9 cellular contexts compared by ENCODE assay signal in the genomic region with DNA sequence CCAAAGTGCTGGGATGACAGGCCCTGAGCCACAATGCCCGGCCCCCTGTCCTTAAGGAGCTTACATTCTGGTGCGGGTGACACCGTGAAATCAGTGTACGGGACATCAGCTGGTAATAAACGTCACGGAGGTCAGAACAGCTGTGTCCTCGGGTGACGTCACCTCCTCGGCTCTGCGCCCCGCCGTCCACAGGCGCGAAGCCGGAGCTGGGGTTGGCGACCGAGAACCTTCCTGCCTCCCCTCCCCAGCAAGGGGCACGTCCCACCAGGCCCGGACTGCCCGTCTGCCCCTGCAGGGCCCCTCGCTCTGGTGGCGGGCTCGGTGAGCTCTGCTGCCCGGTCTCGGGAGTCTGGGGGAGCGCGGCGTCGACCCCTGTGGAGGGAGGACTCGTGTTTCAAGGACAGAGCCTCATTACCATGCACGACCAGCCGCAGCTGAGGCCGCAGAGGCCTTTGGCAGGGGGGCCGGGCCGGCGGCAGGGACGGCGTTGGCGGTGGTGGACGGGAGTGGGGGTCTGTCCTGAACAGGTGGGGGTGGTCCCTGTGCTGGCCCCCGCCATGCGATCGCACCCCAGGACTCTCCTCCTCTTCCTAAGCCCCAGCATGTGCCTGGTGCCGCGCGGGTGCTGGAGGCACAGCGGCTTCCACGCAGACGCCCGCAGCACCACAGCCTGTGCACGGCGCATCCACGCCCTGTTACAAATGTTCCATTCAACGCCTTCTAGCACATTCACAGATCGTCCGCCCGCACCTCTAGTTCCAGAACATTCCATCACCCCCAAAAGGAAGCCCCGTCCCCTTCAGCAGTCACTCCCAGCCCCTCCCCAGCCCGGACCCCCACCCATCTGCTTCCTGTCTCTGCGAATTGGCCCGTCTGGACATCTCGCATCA. TPM values are rescaled to one million over a fixed set of nuclear protein-coding genes. Genes with fewer than 3 reads are reported as not detected.
DNase-seq lines count a peak whose midpoint lies in the region; ATAC-seq and TF ChIP-seq lines count a peak whose summit lies in the region.
"Had no signal": no experiment of that assay in that cellular context is flagged by ENCODE, and none has a peak within 500 bp of the region (broad histone marks: within the 10 kb centered on the region; RNA-seq: fewer than 3 reads in every experiment).

No MANE protein-coding gene starts in this region.

- TF ChIP-seq POLR2A in esophagus squamous epithelium (IDR thresholded peaks at IDR 0.05), result no peak

- H3K27me3 ChIP-seq in CD4-positive, CD25-positive, alpha-beta regulatory T cell (ENCODE audit: control insufficient read depth, insufficient read depth, low read length), result peaks cover 3% of the 10 kb centered on the region
- H3K27me3 ChIP-seq in left lung, result peaks cover 23 to 84% of the 10 kb centered on the region in 2 donors
- H3K27me3 ChIP-seq in esophagus squamous epithelium, result peaks cover 0 to 72% (median 14%) of the 10 kb centered on the region in 4 donors

- peak in 1 of 2 donors; percentile 44 for ATAC-seq in CD4-positive, CD25-positive, alpha-beta regulatory T cell (ENCODE audit: low read depth in 2 of 2)
- peak; percentile 52 for ATAC-seq in left lung

- TF ChIP-seq CTCF in left lung (IDR thresholded peaks at IDR 0.05) (no peak), endothelial cell (IDR thresholded peaks at IDR 0.05; ENCODE audit: unreplicated experiment) (no peak), esophagus squamous epithelium (IDR thresholded peaks at IDR 0.05) (no peak)

- H3K27ac ChIP-seq in CD4-positive, CD25-positive, alpha-beta regulatory T cell (ENCODE audit: insufficient read depth, low read length, poor library complexity, severe bottlenecking), result no peak overlapping the region
- no peak overlapping the region for H3K27ac ChIP-seq in left lung
- no peak overlapping the region for H3K27ac ChIP-seq in esophagus squamous epithelium
- H3K27ac ChIP-seq: ascending aorta had no signal

- H3K4me1 ChIP-seq in CD4-positive, CD25-positive, alpha-beta regulatory T cell (ENCODE audit: control insufficient read depth, insufficient read depth, low read length, poor library complexity, severe bottlenecking), result peaks cover 20% of the 10 kb centered on the region
- H3K4me1 ChIP-seq in left lung, result peaks cover 4 to 26% of the 10 kb centered on the region in 2 donors
- peaks cover 8 to 15% (median 10%) of the 10 kb centered on the region in 3 donors for H3K4me1 ChIP-seq in esophagus squamous epithelium
- H3K4me1 ChIP-seq: ascending aorta had no signal

- no peaks in the 10 kb centered on the region for H3K9me3 ChIP-seq in CD4-positive, CD25-positive, alpha-beta regulatory T cell (ENCODE audit: control insufficient read depth in 2 of 2, low read length in 2 of 2)
- no peaks in the 10 kb centered on the region for H3K9me3 ChIP-seq in left lung
- H3K9me3 ChIP-seq in esophagus squamous epithelium, result no peaks in the 10 kb centered on the region
- H3K9me3 ChIP-seq: ascending aorta had no signal

- H3K36me3 ChIP-seq in CD4-positive, CD25-positive, alpha-beta regulatory T cell (ENCODE audit: control insufficient read depth, insufficient read depth, low read length), result no peaks in the 10 kb centered on the region
- no peaks in the 10 kb centered on the region for H3K36me3 ChIP-seq in left lung
- H3K36me3 ChIP-seq in esophagus squamous epithelium, result no peaks in the 10 kb centered on the region
- H3K36me3 ChIP-seq: ascending aorta had no signal

- WGBS in esophagus squamous epithelium, 2 donors, result 17 to 33% methylated on average over 14 to 18 of the region's 62 CpGs

- peaks cover 0 to 9% (median 6%) of the 10 kb centered on the region in 4 donors for H3K4me1 Mint-ChIP-seq in CD4-positive, CD25-positive, alpha-beta regulatory T cell
- no peaks in the 10 kb centered on the region for H3K4me1 Mint-ChIP-seq in endothelial cell (ENCODE audit: unreplicated experiment)

- H3K4me3 Mint-ChIP-seq in CD4-positive, CD25-positive, alpha-beta regulatory T cell, result peak overlapping the region; percentile 27 to 78 (median 52)
- no peak overlapping the region for H3K4me3 Mint-ChIP-seq in endothelial cell (ENCODE audit: unreplicated experiment)

- intact Hi-C loops in left lung (cut with DNase I), result no loop called here
- intact Hi-C loops in esophagus squamous epithelium (cut with DNase I), result no loop called here

- H3K27me3 Mint-ChIP-seq in CD4-positive, CD25-positive, alpha-beta regulatory T cell, result peaks cover 43% of the 10 kb centered on the region
- H3K27me3 Mint-ChIP-seq in endothelial cell (ENCODE audit: unreplicated experiment), result peaks cover 2% of the 10 kb centered on the region

- no peak overlapping the region for H3K4me3 ChIP-seq in CD4-positive, CD25-positive, alpha-beta regulatory T cell (ENCODE audit: low read depth, low read length)
- H3K4me3 ChIP-seq in left lung (no peak overlapping the region), esophagus squamous epithelium (peak overlapping the region in 2 of 4 donors; percentile 5 to 49)

- no peak for DNase-seq in CD4-positive, CD25-positive, alpha-beta regulatory T cell
- DNase-seq in astrocyte of the hippocampus (ENCODE audit: low read depth, low spot score) (peak; percentile 61), left lung (peak in 1 of 2 donors; percentile 85), NCI-H2081 (lab: John Stamatoyannopoulos, UW) (no peak), endothelial cell (ENCODE audit: low spot score) (no peak), esophagus squamous epithelium (lab: John Stamatoyannopoulos, UW) (no peak)
- DNase-seq: DMS79 treated with DMSO at 0.1 percent for 48 hours had no signal

- no peak overlapping the region for H3K27ac Mint-ChIP-seq in CD4-positive, CD25-positive, alpha-beta regulatory T cell
- no peak overlapping the region for H3K27ac Mint-ChIP-seq in endothelial cell (ENCODE audit: unreplicated experiment)

- H3K9me3 Mint-ChIP-seq in CD4-positive, CD25-positive, alpha-beta regulatory T cell, result no peaks in the 10 kb centered on the region
- H3K9me3 Mint-ChIP-seq in endothelial cell (ENCODE audit: unreplicated experiment), result no peaks in the 10 kb centered on the region

- H3K36me3 Mint-ChIP-seq in CD4-positive, CD25-positive, alpha-beta regulatory T cell, result no peaks in the 10 kb centered on the region
- H3K36me3 Mint-ChIP-seq in endothelial cell (ENCODE audit: low read depth, unreplicated experiment), result no peaks in the 10 kb centered on the region

RNA-seq across cellular contexts. Expression of gene LINGO3, which starts 5.4 kb away (rescaled TPM):
- 0.22 TPM for total RNA-seq in CD4-positive, CD25-positive, alpha-beta regulatory T cell
- 1 to 10 TPM; 3.0 to 5.3 (median 3.7) TPM for polyA plus RNA-seq in CD4-positive, CD25-positive, alpha-beta regulatory T cell
- total RNA-seq in left lung (under 1 TPM in 1 of 2 donors, not detected in 1; 0.16 TPM), endothelial cell (ENCODE audit: unreplicated experiment) (not detected), esophagus squamous epithelium (under 1 TPM in 1 of 4 donors, not detected in 3; 0.09 TPM)
- total RNA-seq: ascending aorta, skeletal muscle tissue had no signal

RNA-seq across cellular contexts. Expression of gene PEAK3, which starts 20.6 kb away (rescaled TPM):
- total RNA-seq in CD4-positive, CD25-positive, alpha-beta regulatory T cell, result not detected
- under 1 TPM; 0.10 to 0.32 (median 0.15) TPM for polyA plus RNA-seq in CD4-positive, CD25-positive, alpha-beta regulatory T cell
- total RNA-seq in left lung (1 to 10 TPM; 1.0 to 8.5 TPM), endothelial cell (ENCODE audit: unreplicated experiment) (0.97 TPM), esophagus squamous epithelium (under 1 TPM in 3 of 4 donors, not detected in 1; 0.32 to 0.40 (median 0.38) TPM)
- total RNA-seq: skeletal muscle tissue had no signal

RNA-seq across cellular contexts. Expression of gene LSM7, which starts 25.8 kb away (rescaled TPM):
- 83.9 TPM for total RNA-seq in CD4-positive, CD25-positive, alpha-beta regulatory T cell
- polyA plus RNA-seq in CD4-positive, CD25-positive, alpha-beta regulatory T cell, result 100 to 1,000 TPM; 146 to 187 (median 169) TPM
- total RNA-seq in left lung (10 to 100 TPM; 59.3 to 70.1 TPM), endothelial cell (ENCODE audit: unreplicated experiment) (108 TPM), esophagus squamous epithelium (100 to 1,000 TPM in 3 of 4 donors, 10 to 100 TPM in 1; 97.8 to 163 (median 128) TPM)

RNA-seq across cellular contexts. Expression of gene SPPL2B, which starts 25.9 kb away (rescaled TPM):
- total RNA-seq in CD4-positive, CD25-positive, alpha-beta regulatory T cell, result 69.7 TPM
- polyA plus RNA-seq in CD4-positive, CD25-positive, alpha-beta regulatory T cell, result 1 to 10 TPM; 4.3 to 7.4 (median 6.3) TPM
- total RNA-seq in left lung (10 to 100 TPM; 47.5 to 60.7 TPM), endothelial cell (ENCODE audit: unreplicated experiment) (75.2 TPM), esophagus squamous epithelium (10 to 100 TPM; 14.7 to 37.7 (median 36.2) TPM)

RNA-seq across cellular contexts. Expression of gene JSRP1, which starts 46.3 kb away (rescaled TPM):
- 0.99 TPM for total RNA-seq in CD4-positive, CD25-positive, alpha-beta regulatory T cell
- polyA plus RNA-seq in CD4-positive, CD25-positive, alpha-beta regulatory T cell, result 1 to 10 TPM in 3 of 4 donors, under 1 TPM in 1; 0.89 to 2.4 (median 1.8) TPM
- total RNA-seq in left lung (1 to 10 TPM in 1 of 2 donors, under 1 TPM in 1; 0.65 to 1.1 TPM), endothelial cell (ENCODE audit: unreplicated experiment) (not detected), esophagus squamous epithelium (1 to 10 TPM in 1 of 4 donors, not detected in 3; 1.5 TPM)
- total RNA-seq: ascending aorta had no signal
